In the genomic region with DNA sequence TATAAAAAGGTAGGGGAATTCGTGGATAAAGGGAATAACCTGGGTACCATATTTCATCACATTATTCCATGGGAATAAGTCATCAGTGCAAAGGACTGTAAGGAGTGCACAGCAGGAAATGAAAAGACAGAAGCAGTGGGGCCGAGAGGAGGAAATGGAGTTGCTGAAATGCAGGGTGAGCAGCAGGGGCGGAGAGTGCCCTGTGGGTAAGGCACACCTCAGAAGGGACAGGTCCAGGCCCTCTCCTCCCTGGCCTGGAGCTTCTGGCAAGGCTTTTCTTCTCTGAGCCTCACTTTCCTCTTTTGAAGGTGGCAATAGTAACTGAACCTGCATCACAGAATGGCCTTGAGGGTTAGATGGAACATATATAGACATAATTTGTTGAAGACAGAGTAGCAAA, we compare ENCODE assay signal across 20 cellular contexts. TPM values are rescaled to one million over a fixed set of nuclear protein-coding genes. Genes with fewer than 3 reads are reported as not detected.
DNase-seq lines count a peak whose midpoint lies in the region; ATAC-seq, FAIRE-seq and TF ChIP-seq lines count a peak whose summit lies in the region.
"Had no signal": no experiment of that assay in that cellular context is flagged by ENCODE, and none has a peak within 500 bp of the region (broad histone marks: within the 10 kb centered on the region; RNA-seq: fewer than 3 reads in every experiment).

No MANE protein-coding gene starts in this region.

- peaks cover 48% of the 10 kb centered on the region for H3K36me3 Mint-ChIP-seq in activated CD4-positive, alpha-beta T cell treated with anti-CD3 and anti-CD28 coated beads for 36 hours (ENCODE audit: low read depth)
- peaks cover 64% of the 10 kb centered on the region for H3K36me3 Mint-ChIP-seq in activated CD4-positive, alpha-beta T cell treated with anti-CD3 and anti-CD28 coated beads, Interleukin-2, amount 10 ng/mL, durations not matched to agents 7 days and 5 days (ENCODE audit: low read depth)
- H3K36me3 Mint-ChIP-seq in activated B cell treated with CpG ODN at 0.5 μM for 24 hours (ENCODE audit: low read depth): peaks cover 61% of the 10 kb centered on the region
- H3K36me3 Mint-ChIP-seq in MCF 10A (ENCODE audit: insufficient read depth, unreplicated experiment): no peaks in the 10 kb centered on the region

- no TSS peak for BruUV-seq in MCF 10A (replicated peaks; lab: Mats Ljungman, UMichigan)

- H3K4me1 Mint-ChIP-seq in activated CD4-positive, alpha-beta T cell treated with anti-CD3 and anti-CD28 coated beads for 36 hours: peaks cover 33% of the 10 kb centered on the region
- peaks cover 31% of the 10 kb centered on the region for H3K4me1 Mint-ChIP-seq in activated CD4-positive, alpha-beta T cell treated with anti-CD3 and anti-CD28 coated beads, Interleukin-2, amount 10 ng/mL, durations not matched to agents 7 days and 5 days
- H3K4me1 Mint-ChIP-seq in activated B cell treated with CpG ODN at 0.5 μM for 24 hours (peaks cover 30% of the 10 kb centered on the region), MCF 10A (ENCODE audit: insufficient read depth, unreplicated experiment) (peaks cover 18% of the 10 kb centered on the region)

- H3K4me3 ChIP-seq in neutrophil (ENCODE audit: low read depth in 1 of 2, low read length in 1 of 2): peak overlapping the region in 1 of 2 experiments; percentile 35
- no peak overlapping the region for H3K4me3 ChIP-seq in breast epithelium
- H3K4me3 ChIP-seq: suprapubic skin had no signal

- H3K27me3 ChIP-seq in neutrophil (no peaks in the 10 kb centered on the region), breast epithelium (no peaks in the 10 kb centered on the region)
- H3K27me3 ChIP-seq: suprapubic skin had no signal

- H3K9me3 Mint-ChIP-seq in activated CD4-positive, alpha-beta T cell treated with anti-CD3 and anti-CD28 coated beads for 36 hours (ENCODE audit: low read depth): no peaks in the 10 kb centered on the region
- H3K9me3 Mint-ChIP-seq in activated CD4-positive, alpha-beta T cell treated with anti-CD3 and anti-CD28 coated beads, Interleukin-2, amount 10 ng/mL, durations not matched to agents 7 days and 5 days: no peaks in the 10 kb centered on the region
- H3K9me3 Mint-ChIP-seq in activated B cell treated with CpG ODN at 0.5 μM for 24 hours (no peaks in the 10 kb centered on the region), MCF 10A (ENCODE audit: unreplicated experiment) (no peaks in the 10 kb centered on the region)
- H3K9me3 Mint-ChIP-seq: immature natural killer cell had no signal

- H3K27ac ChIP-seq in neutrophil: peak overlapping the region; percentile 87
- H3K27ac ChIP-seq in breast epithelium: no peak overlapping the region
- H3K27ac ChIP-seq: suprapubic skin had no signal

- no peak overlapping the region for H3K4me3 Mint-ChIP-seq in activated CD4-positive, alpha-beta T cell treated with anti-CD3 and anti-CD28 coated beads for 36 hours
- no peak overlapping the region for H3K4me3 Mint-ChIP-seq in activated CD4-positive, alpha-beta T cell treated with anti-CD3 and anti-CD28 coated beads, Interleukin-2, amount 10 ng/mL, durations not matched to agents 7 days and 5 days
- H3K4me3 Mint-ChIP-seq in activated B cell treated with CpG ODN at 0.5 μM for 24 hours: no peak overlapping the region
- H3K4me3 Mint-ChIP-seq in MCF 10A (ENCODE audit: unreplicated experiment): no peak overlapping the region
- H3K4me3 Mint-ChIP-seq: immature natural killer cell had no signal

- H3K36me3 ChIP-seq in neutrophil (peaks cover 47% of the 10 kb centered on the region), breast epithelium (no peaks in the 10 kb centered on the region)
- H3K36me3 ChIP-seq: suprapubic skin had no signal

- CTCF ChIA-PET in activated CD4-positive, alpha-beta T cell treated with anti-CD3 and anti-CD28 coated beads for 36 hours (lab: Charles Lee): interaction anchor here (0.9 to 2.5 kb wide), 10 partner anchors 7 to 38 kb away, joined by 3 to 17 read pairs (median 6); no protein-coding TSS in a partner anchor
- CTCF ChIA-PET in activated CD4-positive, alpha-beta T cell treated with anti-CD3 and anti-CD28 coated beads, Interleukin-2, amount 10 ng/mL, durations not matched to agents 7 days and 5 days (lab: Charles Lee): interaction anchor here (0.9 to 2.9 kb wide), 9 partner anchors 11 to 125 kb away, joined by 3 to 12 read pairs (median 5); no protein-coding TSS in a partner anchor
- CTCF ChIA-PET in activated B cell treated with CpG ODN at 0.5 μM for 24 hours (lab: Charles Lee): interaction anchor here (1.1 to 4.4 kb wide), 5 partner anchors 16 to 125 kb away, joined by 3 to 15 read pairs (median 5); partner anchors contain the start of gene IKZF1
- CTCF ChIA-PET in MCF 10A (lab: Yijun Ruan, JAX): interaction anchor here (0.6 to 1.2 kb wide), 3 partner anchors 29 to 87 kb away, joined by 3 read pairs; no protein-coding TSS in a partner anchor

- H3K27ac Mint-ChIP-seq in activated CD4-positive, alpha-beta T cell treated with anti-CD3 and anti-CD28 coated beads for 36 hours: no peak overlapping the region
- no peak overlapping the region for H3K27ac Mint-ChIP-seq in activated CD4-positive, alpha-beta T cell treated with anti-CD3 and anti-CD28 coated beads, Interleukin-2, amount 10 ng/mL, durations not matched to agents 7 days and 5 days
- H3K27ac Mint-ChIP-seq in activated B cell treated with CpG ODN at 0.5 μM for 24 hours (no peak overlapping the region), MCF 10A (ENCODE audit: low read depth, unreplicated experiment) (no peak overlapping the region)
- H3K27ac Mint-ChIP-seq: immature natural killer cell had no signal

- peak; percentile 47 for DNase-seq in activated CD4-positive, alpha-beta T cell treated with anti-CD3 and anti-CD28 coated beads for 36 hours
- no peak for DNase-seq in activated CD4-positive, alpha-beta T cell treated with anti-CD3 and anti-CD28 coated beads, Interleukin-2, amount 10 ng/mL, durations not matched to agents 7 days and 5 days
- DNase-seq in activated B cell treated with CpG ODN at 0.5 μM for 24 hours (no peak), HTR-8/SVneo (ENCODE audit: insufficient read length, low spot score) (no peak), MCF 10A (ENCODE audit: unreplicated experiment) (no peak), breast epithelium (ENCODE audit: low spot score in 2 of 2) (no peak)
- DNase-seq: 8988T, activated T-cell treated with anti-CD3 and anti-CD28 coated beads for 4 hours, COR-L47, foreskin melanocyte, immature natural killer cell, NCI-H1930, NCI-H748 treated with DMSO at 0.1 percent for 48 hours, SHP77 treated with DMSO at 0.1 percent for 48 hours, small intestine had no signal

- no peaks in the 10 kb centered on the region for H3K9me3 ChIP-seq in neutrophil
- H3K9me3 ChIP-seq in breast epithelium: no peaks in the 10 kb centered on the region
- H3K9me3 ChIP-seq: suprapubic skin had no signal

- ATAC-seq in activated CD4-positive, alpha-beta T cell treated with anti-CD3 and anti-CD28 coated beads for 36 hours: no peak
- ATAC-seq in HG03097 (IDR thresholded peaks at IDR 0.05; ENCODE audit: low FRiP score, unreplicated experiment) (peak; percentile 29), activated B cell treated with CpG ODN at 0.5 μM for 24 hours (ENCODE audit: low read depth) (peak; percentile 19)

- TF ChIP-seq CTCF in activated B cell treated with CpG ODN at 0.5 μM for 24 hours (IDR thresholded peaks at IDR 0.05) (no peak), neutrophil (IDR thresholded peaks at IDR 0.05) (no peak), MCF 10A (IDR thresholded peaks at IDR 0.05; ENCODE audit: unreplicated experiment) (no peak), breast epithelium (IDR thresholded peaks at IDR 0.05) (no peak)

- no peaks in the 10 kb centered on the region for H3K27me3 Mint-ChIP-seq in activated CD4-positive, alpha-beta T cell treated with anti-CD3 and anti-CD28 coated beads for 36 hours
- H3K27me3 Mint-ChIP-seq in activated CD4-positive, alpha-beta T cell treated with anti-CD3 and anti-CD28 coated beads, Interleukin-2, amount 10 ng/mL, durations not matched to agents 7 days and 5 days: no peaks in the 10 kb centered on the region
- no peaks in the 10 kb centered on the region for H3K27me3 Mint-ChIP-seq in activated B cell treated with CpG ODN at 0.5 μM for 24 hours
- H3K27me3 Mint-ChIP-seq in MCF 10A (ENCODE audit: insufficient read depth, unreplicated experiment): peaks cover 29% of the 10 kb centered on the region

- intact Hi-C loops in activated CD4-positive, alpha-beta T cell treated with anti-CD3 and anti-CD28 coated beads for 36 hours (cut with DNase I, micrococcal nuclease): loop anchor here (1.0 to 5.0 kb wide), 6 partner anchors 9 to 792 kb away; no protein-coding TSS in a partner anchor
- intact Hi-C loops in activated B cell treated with CpG ODN at 0.5 μM for 24 hours (cut with micrococcal nuclease) (loop anchor here (1.0 to 10.0 kb wide), 3 partner anchors 20 to 186 kb away; no protein-coding TSS in a partner anchor), MCF 10A (cut with micrococcal nuclease) (no loop called here), breast epithelium (cut with DNase I; ENCODE audit: low total_unique reads) (no loop called here)

- POLR2A ChIA-PET in activated CD4-positive, alpha-beta T cell treated with anti-CD3 and anti-CD28 coated beads for 36 hours (lab: Charles Lee): interaction anchor here (1.4 to 1.7 kb wide), 3 partner anchors 37 to 121 kb away, joined by 3 to 10 read pairs (median 5); no protein-coding TSS in a partner anchor
- POLR2A ChIA-PET in activated CD4-positive, alpha-beta T cell treated with anti-CD3 and anti-CD28 coated beads, Interleukin-2, amount 10 ng/mL, durations not matched to agents 7 days and 5 days (lab: Charles Lee): interaction anchor here (0.8 to 1.6 kb wide), 2 partner anchors 15 to 16 kb away, joined by 4 read pairs; no protein-coding TSS in a partner anchor
- POLR2A ChIA-PET in activated B cell treated with CpG ODN at 0.5 μM for 24 hours (lab: Charles Lee) (interaction anchor here (1.1 to 10.6 kb wide), 9 partner anchors 11 to 80 kb away, joined by 3 to 153 read pairs (median 6); partner anchors contain the start of gene IKZF1), MCF 10A (lab: Yijun Ruan, JAX) (interaction anchor here (0.6 to 1.0 kb wide), 2 partner anchors 9 to 461 kb away, joined by 3 read pairs; no protein-coding TSS in a partner anchor)

- H3K4me1 ChIP-seq in neutrophil (ENCODE audit: control insufficient read depth in 1 of 2, insufficient read depth in 1 of 2, low read depth in 1 of 2, low read length in 1 of 2) (peaks cover 63 to 64% of the 10 kb centered on the region in 2 experiments), breast epithelium (no peaks in the 10 kb centered on the region)

- TF ChIP-seq POLR2A in breast epithelium (IDR thresholded peaks at IDR 0.05): no peak

- FAIRE-seq in HTR-8/SVneo (lab: Jason Lieb, UNC): no peak
- FAIRE-seq: astrocyte, small intestine had no signal

RNA-seq across cellular contexts. Expression of gene IKZF1, which starts 26.2 kb away (rescaled TPM):
- 100 to 1,000 TPM; 245 to 260 TPM for total RNA-seq in activated CD4-positive, alpha-beta T cell treated with anti-CD3 and anti-CD28 coated beads for 36 hours
- 100 to 1,000 TPM; 379 to 406 TPM for total RNA-seq in activated CD4-positive, alpha-beta T cell treated with anti-CD3 and anti-CD28 coated beads, Interleukin-2, amount 10 ng/mL, durations not matched to agents 7 days and 5 days
- 301 and 325 TPM in 2 replicates for total RNA-seq in activated B cell treated with CpG ODN at 0.5 μM for 24 hours
- not detected in 2 replicates for total RNA-seq in MCF 10A (2022)
- total RNA-seq in breast epithelium: 10 to 100 TPM; 14.2 to 21.4 (median 21.3) TPM
- total RNA-seq: osteocyte had no signal

Comparison
In these comparisons a context has a peak if more than half of its experiments do, and no peak if none do; other contexts are left out.
1. RNA of gene IKZF1, which starts 26.2 kb away (total RNA-seq): 379 to 406 TPM in activated CD4-positive, alpha-beta T cell treated with anti-CD3 and anti-CD28 coated beads, Interleukin-2, amount 10 ng/mL, durations not matched to agents 7 days and 5 days, 301 to 325 TPM in activated B cell treated with CpG ODN at 0.5 μM for 24 hours, 245 to 260 TPM in activated CD4-positive, alpha-beta T cell treated with anti-CD3 and anti-CD28 coated beads for 36 hours and 14.2 to 21.4 TPM in breast epithelium; not detected in MCF 10A; every median in the first group is over 10 times any median in the second.
2. intact Hi-C loops: an anchor here in activated CD4-positive, alpha-beta T cell treated with anti-CD3 and anti-CD28 coated beads for 36 hours (1.0 to 5.0 kb wide) and activated B cell treated with CpG ODN at 0.5 μM for 24 hours (1.0 to 10.0 kb wide); none called in MCF 10A and breast epithelium.